In the genomic region with DNA sequence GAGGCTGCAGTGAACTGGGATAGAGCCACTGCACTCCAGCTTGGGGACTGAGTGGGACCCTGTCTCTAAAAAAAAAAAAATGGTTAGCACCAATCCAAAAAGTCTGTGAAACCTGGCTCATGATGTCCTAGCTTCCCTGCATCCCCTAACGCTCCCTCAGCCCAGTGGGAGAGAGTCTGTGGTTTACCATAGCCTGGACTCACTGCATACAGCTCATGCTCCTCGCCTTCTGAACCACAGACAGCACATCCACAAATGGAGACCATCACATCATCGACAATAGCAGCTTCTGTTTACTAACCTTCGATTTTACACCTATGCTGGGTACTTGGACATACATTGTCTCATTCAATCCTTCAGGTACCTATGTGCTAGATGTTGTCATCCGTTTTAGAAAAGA, we compare ENCODE assay signal across 19 cellular contexts. TPM values are rescaled to one million over a fixed set of nuclear protein-coding genes. Genes with fewer than 3 reads are reported as not detected.
DNase-seq lines count a peak whose midpoint lies in the region; ATAC-seq lines count a peak whose summit lies in the region.
"Had no signal": no experiment of that assay in that cellular context is flagged by ENCODE, and none has a peak within 500 bp of the region (broad histone marks: within the 10 kb centered on the region; RNA-seq: fewer than 3 reads in every experiment).

No MANE protein-coding gene starts in this region.

- H3K4me1 Mint-ChIP-seq in activated naive CD8-positive, alpha-beta T cell (ENCODE audit: low read depth), result peaks cover 85% of the 10 kb centered on the region
- peaks cover 74% of the 10 kb centered on the region for H3K4me1 Mint-ChIP-seq in activated naive CD8-positive, alpha-beta T cell treated with anti-CD3 and anti-CD28 coated beads, Interleukin-2, amount 50 U/mL, for 24 hours
- H3K4me1 Mint-ChIP-seq in activated T-helper 17 cell treated with anti-CD3 and anti-CD28 coated beads, Interleukin-2, amount 50 U/mL, for 72 hours, result peaks cover 30% of the 10 kb centered on the region
- H3K4me1 Mint-ChIP-seq in immature natural killer cell, result peaks cover 85 to 94% of the 10 kb centered on the region in 2 donors

- H3K27me3 Mint-ChIP-seq in activated naive CD8-positive, alpha-beta T cell, result no peaks in the 10 kb centered on the region
- no peaks in the 10 kb centered on the region for H3K27me3 Mint-ChIP-seq in activated naive CD8-positive, alpha-beta T cell treated with anti-CD3 and anti-CD28 coated beads, Interleukin-2, amount 50 U/mL, for 24 hours
- H3K27me3 Mint-ChIP-seq in activated T-helper 17 cell treated with anti-CD3 and anti-CD28 coated beads, Interleukin-2, amount 50 U/mL, for 72 hours, result no peaks in the 10 kb centered on the region
- peaks cover 2 to 6% (median 5%) of the 10 kb centered on the region in 3 donors for H3K27me3 Mint-ChIP-seq in immature natural killer cell (ENCODE audit: low read depth in 3 of 3)

- peak overlapping the region; percentile 90 for H3K27ac Mint-ChIP-seq in activated naive CD8-positive, alpha-beta T cell
- no peak overlapping the region for H3K27ac Mint-ChIP-seq in activated naive CD8-positive, alpha-beta T cell treated with anti-CD3 and anti-CD28 coated beads, Interleukin-2, amount 50 U/mL, for 24 hours
- peak overlapping the region; percentile 74 for H3K27ac Mint-ChIP-seq in activated T-helper 17 cell treated with anti-CD3 and anti-CD28 coated beads, Interleukin-2, amount 50 U/mL, for 72 hours
- H3K27ac Mint-ChIP-seq in immature natural killer cell, result peak overlapping the region in 4 of 6 donors; percentile 34 to 77 (median 66)

- no peaks in the 10 kb centered on the region for H3K9me3 Mint-ChIP-seq in activated naive CD8-positive, alpha-beta T cell (ENCODE audit: low read depth)
- H3K9me3 Mint-ChIP-seq in activated naive CD8-positive, alpha-beta T cell treated with anti-CD3 and anti-CD28 coated beads, Interleukin-2, amount 50 U/mL, for 24 hours, result no peaks in the 10 kb centered on the region
- H3K9me3 Mint-ChIP-seq in activated T-helper 17 cell treated with anti-CD3 and anti-CD28 coated beads, Interleukin-2, amount 50 U/mL, for 72 hours, result no peaks in the 10 kb centered on the region
- H3K9me3 Mint-ChIP-seq in immature natural killer cell, result no peaks in the 10 kb centered on the region

- no peak overlapping the region for H3K4me3 Mint-ChIP-seq in activated naive CD8-positive, alpha-beta T cell
- no peak overlapping the region for H3K4me3 Mint-ChIP-seq in activated naive CD8-positive, alpha-beta T cell treated with anti-CD3 and anti-CD28 coated beads, Interleukin-2, amount 50 U/mL, for 24 hours
- no peak overlapping the region for H3K4me3 Mint-ChIP-seq in activated T-helper 17 cell treated with anti-CD3 and anti-CD28 coated beads, Interleukin-2, amount 50 U/mL, for 72 hours
- H3K4me3 Mint-ChIP-seq in immature natural killer cell, result no peak overlapping the region

- peaks cover 34% of the 10 kb centered on the region for H3K36me3 Mint-ChIP-seq in activated naive CD8-positive, alpha-beta T cell
- peaks cover 58% of the 10 kb centered on the region for H3K36me3 Mint-ChIP-seq in activated naive CD8-positive, alpha-beta T cell treated with anti-CD3 and anti-CD28 coated beads, Interleukin-2, amount 50 U/mL, for 24 hours (ENCODE audit: low read depth)
- H3K36me3 Mint-ChIP-seq in activated T-helper 17 cell treated with anti-CD3 and anti-CD28 coated beads, Interleukin-2, amount 50 U/mL, for 72 hours (ENCODE audit: low read depth), result peaks cover 90% of the 10 kb centered on the region
- H3K36me3 Mint-ChIP-seq in immature natural killer cell, result peaks cover 33 to 70% (median 41%) of the 10 kb centered on the region in 3 donors

- ATAC-seq in activated naive CD8-positive, alpha-beta T cell treated with anti-CD3 and anti-CD28 coated beads, Interleukin-2, amount 50 U/mL, for 24 hours, result no peak
- no peak for ATAC-seq in activated T-helper 17 cell treated with anti-CD3 and anti-CD28 coated beads, Interleukin-2, amount 50 U/mL, for 72 hours (replicated peaks)
- ATAC-seq in HG02840 (IDR thresholded peaks at IDR 0.05; ENCODE audit: low FRiP score, unreplicated experiment), result no peak
- ATAC-seq: left cardiac atrium, psoas muscle had no signal

- no peak for DNase-seq in activated naive CD8-positive, alpha-beta T cell treated with anti-CD3 and anti-CD28 coated beads, Interleukin-2, amount 50 U/mL, for 24 hours
- DNase-seq in immature natural killer cell (no peak), GM19240 (ENCODE audit: insufficient read length, low spot score) (no peak), COLO829 (ENCODE audit: low spot score) (no peak)
- DNase-seq in stimulated activated CD4-positive, alpha-beta T cell treated with anti-CD3 and anti-CD28 coated beads, Interleukin-1b, Interleukin-23, amount 100 ng/mL, for 48 hours, result no peak
- DNase-seq: activated CD4-positive, alpha-beta T cell treated with anti-CD3 and anti-CD28 coated beads, Interleukin-2, amount 50 U/mL, for 1 hour; activated effector memory CD4-positive, alpha-beta T cell treated with anti-CD3 and anti-CD28 coated beads, Interleukin-2, amount 50 U/mL, for 16 hours; effector CD8-positive, alpha-beta T cell; foreskin fibroblast; left cardiac atrium; mammary epithelial cell; NCI-H1048; NCI-H187; psoas muscle; substantia nigra; upper lobe of left lung had no signal

RNA-seq across cellular contexts. Expression of gene NLRC5, which starts 43.6 kb away (rescaled TPM):
- total RNA-seq in activated T-helper 17 cell treated with anti-CD3 and anti-CD28 coated beads, Interleukin-2, amount 50 U/mL, for 72 hours, result 100 to 1,000 TPM; 182 to 219 TPM
- 100 to 1,000 TPM in 1 of 3 donors, 10 to 100 TPM in 2; 18.2 to 151 (median 32.8) TPM for polyA plus RNA-seq in immature natural killer cell

RNA-seq across cellular contexts. Expression of gene CPNE2, which starts 59.5 kb away (rescaled TPM):
- 1 to 10 TPM; 3.8 to 4.4 TPM for total RNA-seq in activated T-helper 17 cell treated with anti-CD3 and anti-CD28 coated beads, Interleukin-2, amount 50 U/mL, for 72 hours
- 10 to 100 TPM in 1 of 3 donors, 1 to 10 TPM in 2; 2.4 to 10.8 (median 5.8) TPM for polyA plus RNA-seq in immature natural killer cell
